8 cellular contexts compared by ENCODE assay signal in genomic region chr20:2470432-2471193, GRCh38. TPM values are rescaled to one million over a fixed set of nuclear protein-coding genes. Genes with fewer than 3 reads are reported as not detected.
A peak's percentile ranks its signal among the peaks of the same experiment; 100 is the strongest.
DNase-seq lines count a peak whose midpoint lies in the region; ATAC-seq and TF ChIP-seq lines count a peak whose summit lies in the region.

Gene SNRPB (minus strand): TSS chr20:2470789. CDS start chr20:2470690, 99 bp downstream.

- H3K27ac ChIP-seq in AG04450 (ENCODE audit: low read depth, low read length): peak within 1 kb of the TSS; percentile 96

- ATAC-seq in GM18909 (IDR thresholded peaks at IDR 0.05; ENCODE audit: poor library complexity, unreplicated experiment): peak; percentile 96
- peak; percentile 96 for ATAC-seq in HG03175 (IDR thresholded peaks at IDR 0.05; ENCODE audit: unreplicated experiment)
- peak; percentile 99 for ATAC-seq in WTC11

- H3K36me3 Mint-ChIP-seq in WTC11 (peaks cover 44% of the 10 kb centered on the region), immature natural killer cell (peaks cover 10 to 24% (median 11%) of the 10 kb centered on the region in 3 donors)

- peak; percentile 97 for DNase-seq in AG04450 (ENCODE audit: low read depth, low spot score)
- DNase-seq in NCI-H226: peak; percentile 85
- peak; percentile 95 for DNase-seq in WTC11 (ENCODE audit: low spot score)
- DNase-seq in cardiac fibroblast (ENCODE audit: low read depth in 2 of 2): peak; percentile 100
- peak; percentile 95 to 97 (median 96) for DNase-seq in immature natural killer cell
- DNase-seq in smooth muscle cell of the brain vasculature (ENCODE audit: low read depth, low spot score): peak; percentile 96

- H3K27ac Mint-ChIP-seq in WTC11 (peak within 1 kb of the TSS; percentile 100), immature natural killer cell (peak within 1 kb of the TSS; percentile 93 to 100 (median 98))

- CTCF ChIA-PET in AG04450 (lab: Charles Lee): interaction anchor here (0.9 to 2.6 kb wide), 7 partner anchors 14 to 180 kb away, joined by 3 to 13 read pairs (median 3); no protein-coding TSS in a partner anchor
- CTCF ChIA-PET in WTC11 (lab: Charles Lee): interaction anchor here (0.9 to 1.7 kb wide), 6 partner anchors 15 to 263 kb away, joined by 3 to 14 read pairs (median 4); no protein-coding TSS in a partner anchor

- no peak for TF ChIP-seq CTCF in AG04450 (IDR thresholded peaks at IDR 0.05; ENCODE audit: low read depth, low read length)
- no peak for TF ChIP-seq CTCF in WTC11 (IDR thresholded peaks at IDR 0.05)
- no peak for TF ChIP-seq CTCF in cardiac fibroblast (IDR thresholded peaks at IDR 0.05; ENCODE audit: low read depth, low read length)

- H3K27me3 ChIP-seq in AG04450 (ENCODE audit: control insufficient read depth, insufficient read depth, low read length): no peaks in the 10 kb centered on the region

- H3K4me1 Mint-ChIP-seq in WTC11: peaks cover 38% of the 10 kb centered on the region
- peaks cover 39 to 69% of the 10 kb centered on the region in 2 donors for H3K4me1 Mint-ChIP-seq in immature natural killer cell

- H3K9me3 Mint-ChIP-seq in WTC11 (no peaks in the 10 kb centered on the region), immature natural killer cell (no peaks in the 10 kb centered on the region)

- peak within 1 kb of the TSS; percentile 94 for H3K4me3 ChIP-seq in AG04450 (ENCODE audit: low read depth, low read length)
- peak within 1 kb of the TSS; percentile 87 to 89 for H3K4me3 ChIP-seq in cardiac fibroblast (replicated peaks in 1 of 2; ENCODE audit: low read depth in 2 of 2, low read length in 2 of 2)

- POLR2A ChIA-PET in AG04450 (lab: Yijun Ruan, JAX) (interaction anchor here (0.6 to 2.2 kb wide), 12 partner anchors 12 to 1320 kb away, joined by 3 to 21 read pairs (median 4); partner anchors contain the start of genes NOP56 and ZNF343), WTC11 (lab: Charles Lee) (interaction anchor here (0.9 to 1.3 kb wide), 6 partner anchors 10 to 263 kb away, joined by 3 to 6 read pairs (median 6); partner anchors contain the start of genes NOP56 and ZNF343)

- peak within 1 kb of the TSS; percentile 99 for H3K4me3 Mint-ChIP-seq in WTC11
- peak within 1 kb of the TSS; percentile 96 to 100 (median 99) for H3K4me3 Mint-ChIP-seq in immature natural killer cell

- H3K27me3 Mint-ChIP-seq in WTC11 (ENCODE audit: low read depth) (no peaks in the 10 kb centered on the region; the same call in 1 of the 2 replicates), immature natural killer cell (ENCODE audit: low read depth in 3 of 3) (peaks cover 7 to 15% (median 8%) of the 10 kb centered on the region in 3 donors)

- no peaks in the 10 kb centered on the region; the same call in 1 of the 2 replicates for H3K9me3 ChIP-seq in AG04450 (ENCODE audit: control insufficient read depth, insufficient read depth, low read length)

TF ChIP-seq in WTC11, 78 proteins besides CTCF, POLR2A, EP300 and RAD21 (continues in another document):
- TF ChIP-seq KAT7 (CRISPR knock-in tag; IDR thresholded peaks at IDR 0.05; ENCODE audit: borderline replicate concordance) (peak; percentile 74; the same call in 1 of the 2 replicates), ELF4 (CRISPR knock-in tag; IDR thresholded peaks at IDR 0.05; ENCODE audit: low read depth) (0 out of 2 replicates have a peak, but pooled peaks have one; percentile 50), ZNF671 (CRISPR knock-in tag; IDR thresholded peaks at IDR 0.05) (no peak), ERG (CRISPR knock-in tag; IDR thresholded peaks at IDR 0.05) (peak; percentile 48; the same call in 1 of the 2 replicates), TEAD1 (CRISPR knock-in tag; IDR thresholded peaks at IDR 0.05) (no peak), ZNF396 (CRISPR knock-in tag; IDR thresholded peaks at IDR 0.05; ENCODE audit: borderline replicate concordance) (no peak), FOXK1 (CRISPR knock-in tag; IDR thresholded peaks at IDR 0.05) (peak; percentile 77; the same call in 1 of the 2 replicates), RELA (CRISPR knock-in tag; IDR thresholded peaks at IDR 0.05; ENCODE audit: borderline replicate concordance) (peak; percentile 55; the same call in 1 of the 2 replicates), USF1 (CRISPR knock-in tag; IDR thresholded peaks at IDR 0.05) (0 out of 2 replicates have a peak, but pooled peaks have one; percentile 25), RORB (CRISPR knock-in tag; IDR thresholded peaks at IDR 0.05) (no peak), ZBTB21 (CRISPR knock-in tag; IDR thresholded peaks at IDR 0.05; ENCODE audit: borderline replicate concordance) (peak; percentile 84; the same call in 1 of the 2 replicates), NFE2L1 (CRISPR knock-in tag; IDR thresholded peaks at IDR 0.05) (peak; percentile 87), EMX1 (CRISPR knock-in tag; IDR thresholded peaks at IDR 0.05) (no peak; the same call in 1 of the 2 replicates), GTF2I (CRISPR knock-in tag; conservative IDR thresholded peaks at IDR 0.05) (no peak), ATF1 (CRISPR knock-in tag; IDR thresholded peaks at IDR 0.05) (0 out of 2 replicates have a peak, but pooled peaks have one; percentile 63), CBFB (CRISPR knock-in tag; IDR thresholded peaks at IDR 0.05; ENCODE audit: low read depth) (0 out of 2 replicates have a peak, but pooled peaks have one; percentile 63), FOXP1 (CRISPR knock-in tag; IDR thresholded peaks at IDR 0.05; ENCODE audit: borderline replicate concordance) (peak; percentile 90), ZNF416 (CRISPR knock-in tag; IDR thresholded peaks at IDR 0.05) (no peak), JUN (CRISPR knock-in tag; IDR thresholded peaks at IDR 0.05) (no peak), ZNF121 (CRISPR knock-in tag; IDR thresholded peaks at IDR 0.05) (no peak)
- TF ChIP-seq, protein P1, sequence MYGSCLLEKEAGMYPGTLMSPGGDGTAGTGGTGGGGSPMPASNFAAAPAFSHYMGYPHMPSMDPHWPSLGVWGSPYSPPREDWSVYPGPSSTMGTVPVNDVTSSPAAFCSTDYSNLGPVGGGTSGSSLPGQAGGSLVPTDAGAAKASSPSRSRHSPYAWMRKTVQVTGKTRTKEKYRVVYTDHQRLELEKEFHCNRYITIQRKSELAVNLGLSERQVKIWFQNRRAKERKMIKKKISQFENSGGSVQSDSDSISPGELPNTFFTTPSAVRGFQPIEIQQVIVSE (CRISPR knock-in tag; IDR thresholded peaks at IDR 0.05; ENCODE audit: borderline replicate concordance): no peak
- TF ChIP-seq, protein P2, sequence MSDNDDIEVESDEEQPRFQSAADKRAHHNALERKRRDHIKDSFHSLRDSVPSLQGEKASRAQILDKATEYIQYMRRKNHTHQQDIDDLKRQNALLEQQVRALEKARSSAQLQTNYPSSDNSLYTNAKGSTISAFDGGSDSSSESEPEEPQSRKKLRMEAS (CRISPR knock-in tag; IDR thresholded peaks at IDR 0.05): peak; percentile 92
- TF ChIP-seq, protein P3, sequence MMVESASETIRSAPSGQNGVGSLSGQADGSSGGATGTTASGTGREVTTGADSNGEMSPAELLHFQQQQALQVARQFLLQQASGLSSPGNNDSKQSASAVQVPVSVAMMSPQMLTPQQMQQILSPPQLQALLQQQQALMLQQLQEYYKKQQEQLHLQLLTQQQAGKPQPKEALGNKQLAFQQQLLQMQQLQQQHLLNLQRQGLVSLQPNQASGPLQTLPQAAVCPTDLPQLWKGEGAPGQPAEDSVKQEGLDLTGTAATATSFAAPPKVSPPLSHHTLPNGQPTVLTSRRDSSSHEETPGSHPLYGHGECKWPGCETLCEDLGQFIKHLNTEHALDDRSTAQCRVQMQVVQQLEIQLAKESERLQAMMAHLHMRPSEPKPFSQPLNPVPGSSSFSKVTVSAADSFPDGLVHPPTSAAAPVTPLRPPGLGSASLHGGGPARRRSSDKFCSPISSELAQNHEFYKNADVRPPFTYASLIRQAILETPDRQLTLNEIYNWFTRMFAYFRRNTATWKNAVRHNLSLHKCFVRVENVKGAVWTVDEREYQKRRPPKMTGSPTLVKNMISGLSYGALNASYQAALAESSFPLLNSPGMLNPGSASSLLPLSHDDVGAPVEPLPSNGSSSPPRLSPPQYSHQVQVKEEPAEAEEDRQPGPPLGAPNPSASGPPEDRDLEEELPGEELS (CRISPR knock-in tag; IDR thresholded peaks at IDR 0.05): peak; percentile 78
- TF ChIP-seq, protein P4, sequence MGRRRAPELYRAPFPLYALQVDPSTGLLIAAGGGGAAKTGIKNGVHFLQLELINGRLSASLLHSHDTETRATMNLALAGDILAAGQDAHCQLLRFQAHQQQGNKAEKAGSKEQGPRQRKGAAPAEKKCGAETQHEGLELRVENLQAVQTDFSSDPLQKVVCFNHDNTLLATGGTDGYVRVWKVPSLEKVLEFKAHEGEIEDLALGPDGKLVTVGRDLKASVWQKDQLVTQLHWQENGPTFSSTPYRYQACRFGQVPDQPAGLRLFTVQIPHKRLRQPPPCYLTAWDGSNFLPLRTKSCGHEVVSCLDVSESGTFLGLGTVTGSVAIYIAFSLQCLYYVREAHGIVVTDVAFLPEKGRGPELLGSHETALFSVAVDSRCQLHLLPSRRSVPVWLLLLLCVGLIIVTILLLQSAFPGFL (CRISPR knock-in tag; IDR thresholded peaks at IDR 0.05; ENCODE audit: borderline replicate concordance): 0 out of 2 replicates have a peak, but pooled peaks have one; percentile 17

RNA-seq across cellular contexts. Expression of gene SNRPB, which starts in this region (rescaled TPM):
- polyA plus RNA-seq in AG04450 (2011; rRNA removed) (137 and 142 TPM in 2 replicates), immature natural killer cell (100 to 1,000 TPM; 351 to 390 (median 365) TPM)
- 47.7 and 63.0 TPM in 2 replicates for polyA minus RNA-seq in AG04450 (2011; rRNA and poly(A)+ RNA removed)
- total RNA-seq in WTC11 (2021): 489 to 539 TPM (median 498 TPM) in 3 replicates

Comparison
In these comparisons a context has a peak if more than half of its experiments do, and no peak if none do; other contexts are left out.
1. Peak in every context shown above with its lines: DNase-seq, ATAC-seq, H3K4me3 ChIP-seq and H3K27ac ChIP-seq.